Comparison of ENCODE assay signal across 8 cellular contexts in the genomic region with DNA sequence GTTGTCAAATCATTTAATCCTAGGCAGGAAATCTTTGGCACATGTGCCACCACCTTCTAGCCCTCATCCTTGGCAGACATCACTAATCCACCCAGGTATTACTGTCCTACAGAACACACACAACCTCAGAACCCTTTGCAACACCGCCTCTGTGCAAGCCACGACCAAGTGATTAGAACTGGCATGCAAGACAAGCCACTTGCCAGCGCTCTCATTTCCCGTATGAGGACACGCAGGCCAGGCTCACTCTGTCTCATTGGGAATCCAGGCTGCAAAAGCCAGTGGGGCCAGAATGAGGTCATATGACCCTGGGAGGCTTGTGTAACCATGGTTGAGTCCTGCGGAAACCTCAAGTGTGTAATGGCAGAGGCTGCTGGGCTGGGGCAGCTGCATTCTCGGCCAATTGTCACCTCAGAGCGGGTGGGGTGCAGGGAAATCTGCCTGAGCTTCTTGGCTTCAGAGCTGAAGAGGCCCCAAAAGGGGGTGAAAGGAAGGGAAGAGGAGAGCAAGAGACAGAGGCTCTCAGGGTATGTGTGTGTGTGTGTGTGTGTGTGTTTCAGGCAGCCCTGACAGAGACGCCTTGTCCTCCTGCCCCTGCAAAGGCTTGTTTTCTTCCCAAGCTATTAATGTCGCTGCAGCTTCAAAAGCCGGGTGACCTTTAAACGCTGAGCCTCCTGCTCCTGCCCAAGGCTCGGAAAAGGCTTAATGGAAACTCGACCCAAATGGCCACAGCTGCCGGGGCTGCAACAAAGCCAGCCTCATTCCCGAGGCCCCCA. TPM values are rescaled to one million over a fixed set of nuclear protein-coding genes. Genes with fewer than 3 reads are reported as not detected.
A peak's percentile ranks its signal among the peaks of the same experiment; 100 is the strongest.
DNase-seq lines count a peak whose midpoint lies in the region; ATAC-seq and TF ChIP-seq lines count a peak whose summit lies in the region.

No MANE protein-coding gene starts in this region.

- peak in 1 of 2 donors; percentile 95 for TF ChIP-seq EP300 in tibial nerve (IDR thresholded peaks at IDR 0.05)

- WGBS in esophagus, 2 donors = 11 to 13% methylated on average over 16 of the region's 16 CpGs
- 10 to 14% methylated on average over 14 to 15 of the region's 16 CpGs for WGBS in tibial nerve, 2 donors

- peaks cover 17% of the 10 kb centered on the region for H3K4me1 ChIP-seq in HUES6 (ENCODE audit: control insufficient read depth, insufficient read depth, low read length)
- H3K4me1 ChIP-seq in esophagus (ENCODE audit: control insufficient read depth in 2 of 2, insufficient read depth in 2 of 2, low read length in 1 of 2) = peaks cover 6 to 42% of the 10 kb centered on the region in 2 donors
- H3K4me1 ChIP-seq in tibial nerve = peaks cover 0 to 95% (median 59%) of the 10 kb centered on the region in 4 donors

- DNase-seq in Ammon's horn (ENCODE audit: low spot score) = peak; percentile 93
- DNase-seq in SK-MEL-5 (ENCODE audit: low read depth, low spot score) = peak; percentile 86
- peak; percentile 90 for DNase-seq in midbrain (lab: John Stamatoyannopoulos, UW)
- DNase-seq in tibial nerve (ENCODE audit: low spot score in 2 of 2) = peak; percentile 83 to 94

- TF ChIP-seq CTCF in tibial nerve (IDR thresholded peaks at IDR 0.05) = peak in 1 of 5 experiments; percentile 8

- in situ Hi-C loops in SK-MEL-5 (cut with HindIII; ENCODE audit: low pct_unique_long_range_greater_than_20kb, low sequenced_read_pairs) = no loop called here

- H3K9me3 ChIP-seq in HUES6 (ENCODE audit: control insufficient read depth, insufficient read depth, low read depth, low read length) (no peaks in the 10 kb centered on the region), esophagus (ENCODE audit: control insufficient read depth in 2 of 2, insufficient read depth in 1 of 2, low read depth in 1 of 2, low read length in 1 of 2) (no peaks in the 10 kb centered on the region), tibial nerve (no peaks in the 10 kb centered on the region)

- no peak overlapping the region for H3K4me3 ChIP-seq in HUES6 (ENCODE audit: low read depth, low read length)
- no peak overlapping the region for H3K4me3 ChIP-seq in esophagus (ENCODE audit: low read depth in 1 of 2, low read length in 2 of 2)
- H3K4me3 ChIP-seq in tibial nerve = peak overlapping the region in 3 of 4 donors; percentile 16 to 27 (median 25)

- no peaks in the 10 kb centered on the region for H3K36me3 ChIP-seq in HUES6 (ENCODE audit: control insufficient read depth, insufficient read depth, low read length)
- H3K36me3 ChIP-seq in esophagus (ENCODE audit: control insufficient read depth in 2 of 2, insufficient read depth in 2 of 2, low read length in 1 of 2) = no peaks in the 10 kb centered on the region
- H3K36me3 ChIP-seq in tibial nerve = no peaks in the 10 kb centered on the region

- no peak for TF ChIP-seq POLR2A in tibial nerve (IDR thresholded peaks at IDR 0.05)

- ATAC-seq in GM18861 (IDR thresholded peaks at IDR 0.05; ENCODE audit: unreplicated experiment) (no peak), GM21526 (IDR thresholded peaks at IDR 0.05; ENCODE audit: low FRiP score, unreplicated experiment) (no peak)

- peak overlapping the region; percentile 9 for H3K9ac ChIP-seq in HUES6 (ENCODE audit: low read length)

- no peaks in the 10 kb centered on the region for H3K27me3 ChIP-seq in HUES6 (ENCODE audit: control insufficient read depth, insufficient read depth, low read length)
- H3K27me3 ChIP-seq in esophagus (ENCODE audit: control insufficient read depth in 1 of 2, insufficient read depth in 2 of 2, low read length in 2 of 2) = no peaks in the 10 kb centered on the region
- no peaks in the 10 kb centered on the region for H3K27me3 ChIP-seq in tibial nerve

- H3K27ac ChIP-seq in HUES6 (ENCODE audit: low read depth, low read length) = peak overlapping the region; percentile 18; the same call in 1 of the 2 replicates
- H3K27ac ChIP-seq in esophagus (ENCODE audit: low read depth in 2 of 2, low read length in 1 of 2) = peak overlapping the region; percentile 85 to 95
- H3K27ac ChIP-seq in tibial nerve = peak overlapping the region; percentile 71 to 96 (median 84)

RNA-seq across cellular contexts. Expression of a gene that starts 43.2 kb away (rescaled TPM):
- 87.3 and 95.4 TPM in 2 replicates for total RNA-seq in SK-MEL-5 (2014; rRNA removed; shearing (Covaris generic))
- polyA plus RNA-seq in SK-MEL-5 (2015; cell fraction: cytosol; rRNA removed) = 54.4 and 63.9 TPM in 2 replicates
- 10.4 and 37.7 TPM in 2 replicates for polyA plus RNA-seq in SK-MEL-5 (2015; cell fraction: nucleus; rRNA removed)
- polyA plus RNA-seq in esophagus = 10 to 100 TPM in 1 of 2 donors, 1 to 10 TPM in 1; 6.5 to 29.2 TPM
- 10 to 100 TPM in 2 of 4 donors, 1 to 10 TPM in 2; 8.0 to 20.1 (median 9.0) TPM for total RNA-seq in tibial nerve

Comparison
In these comparisons a context has a peak if more than half of its experiments do, and no peak if none do; other contexts are left out.
1. H3K27ac ChIP-seq: peak in every context shown above with its lines; median percentile 90 in esophagus; 84 in tibial nerve; 18 in HUES6.
2. H3K4me3 ChIP-seq: peak in tibial nerve (3 of 4); none in HUES6 (single experiment) and esophagus (0 of 2).
3. Peak in every context shown above with its lines, with median percentiles within 50 percentile points of each other: DNase-seq.